Comparison of ENCODE assay signal across 8 cellular contexts in the genomic region with DNA sequence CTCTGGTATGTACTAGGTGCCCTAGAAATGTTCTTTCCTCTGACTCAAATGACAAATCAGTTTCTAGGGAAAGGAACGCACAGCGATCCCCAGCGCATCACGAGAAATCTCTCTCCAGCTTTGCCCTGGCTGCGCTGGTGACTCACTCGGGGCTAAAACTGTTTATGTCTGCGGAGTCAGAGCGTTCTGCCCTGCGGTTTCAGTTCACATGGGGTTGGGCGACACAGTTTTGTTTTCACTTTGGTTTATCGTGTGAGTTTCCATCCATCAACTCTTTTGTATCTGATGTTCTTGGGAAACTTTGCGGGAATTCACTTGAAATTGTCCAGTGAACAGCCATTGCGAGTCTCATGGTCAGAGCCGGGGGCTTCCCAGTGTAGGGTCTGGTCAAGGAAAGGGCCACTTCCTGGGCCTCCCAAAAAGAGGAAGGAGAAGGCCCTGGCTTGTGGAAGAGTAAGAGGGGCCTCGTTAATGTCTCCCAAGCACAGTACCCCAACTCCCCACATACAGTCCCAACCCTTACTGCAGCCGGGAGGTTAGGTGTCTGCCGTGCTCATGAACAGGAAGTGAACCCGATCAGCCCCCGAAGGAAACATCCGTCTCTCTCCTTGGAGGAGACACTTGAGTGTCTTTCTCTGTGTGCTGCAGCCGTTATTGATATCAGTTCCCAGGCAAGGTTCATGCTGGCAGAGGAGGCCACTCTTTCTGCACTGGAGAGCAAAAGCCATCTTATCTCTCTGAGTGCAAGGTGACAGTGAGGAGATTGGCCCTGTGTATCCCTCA.
A peak's percentile ranks its signal among the peaks of the same experiment; 100 is the strongest.
DNase-seq lines count a peak whose midpoint lies in the region; ATAC-seq and TF ChIP-seq lines count a peak whose summit lies in the region.

No MANE protein-coding gene starts in this region.

- H3K27ac ChIP-seq in MM.1S (ENCODE audit: low read length): peak overlapping the region; percentile 78
- H3K27ac ChIP-seq in lung (ENCODE audit: low read depth in 1 of 2, low read length in 1 of 2): peak overlapping the region in 1 of 2 donors; percentile 37

- 57 to 63% methylated on average over 21 of the region's 21 CpGs for WGBS in lung, 2 donors

- peak; percentile 67 for DNase-seq in GM06990 (ENCODE audit: extremely low read depth, insufficient read length)
- DNase-seq in MM.1S: peak; percentile 76
- DNase-seq in activated T-cell treated with anti-CD3 and anti-CD28 coated beads for 24 hours (ENCODE audit: low read depth): peak; percentile 70
- no peak for DNase-seq in lung (ENCODE audit: low spot score)
- DNase-seq in stimulated activated naive CD4-positive, alpha-beta T cell (lab: John Stamatoyannopoulos, UW): peak; percentile 12 to 52 (median 26)
- no peak for DNase-seq in NCI-H82 (lab: John Stamatoyannopoulos, UW)
- no peak for DNase-seq in NCI-H1417 (lab: John Stamatoyannopoulos, UW)

- no peaks in the 10 kb centered on the region for H3K9me2 ChIP-seq in MM.1S (replicated peaks; ENCODE audit: insufficient read depth, low read length)

- H3F3A ChIP-seq in MM.1S (ENCODE audit: insufficient read depth, low read length): peaks cover 92% of the 10 kb centered on the region

- H3K9ac ChIP-seq in MM.1S (ENCODE audit: low read length): peak overlapping the region; percentile 10; the same call in 1 of the 2 replicates

- H3K27me3 ChIP-seq in GM06990 (replicated peaks; ENCODE audit: control insufficient read depth, insufficient read depth, low read length) (no peaks in the 10 kb centered on the region), MM.1S (replicated peaks; ENCODE audit: insufficient read depth, low read length) (no peaks in the 10 kb centered on the region), lung (ENCODE audit: control insufficient read depth, insufficient read depth) (no peaks in the 10 kb centered on the region)

- H3K4me1 ChIP-seq in MM.1S (ENCODE audit: low read length) (peaks cover 70% of the 10 kb centered on the region), lung (ENCODE audit: control insufficient read depth in 2 of 2, insufficient read depth in 2 of 2, low read length in 2 of 2) (peaks cover 0 to 4% of the 10 kb centered on the region in 2 donors)

- peaks cover 95% of the 10 kb centered on the region for H4K20me1 ChIP-seq in MM.1S (ENCODE audit: insufficient read depth, low read length)

- TF ChIP-seq CTCF in GM06990 (IDR thresholded peaks at IDR 0.05; ENCODE audit: insufficient read depth, low read length, poor library complexity, severe bottlenecking) (no peak), MM.1S (IDR thresholded peaks at IDR 0.05; ENCODE audit: low read length) (no peak), lung (IDR thresholded peaks at IDR 0.05; ENCODE audit: control extremely low read depth, extremely low read depth) (no peak)

- peak; percentile 98 for ATAC-seq in GM21723 (IDR thresholded peaks at IDR 0.05; ENCODE audit: unreplicated experiment)
- peak; percentile 44 for ATAC-seq in lung (ENCODE audit: insufficient read depth, low FRiP score)

- peaks cover 100% of the 10 kb centered on the region for H3K79me2 ChIP-seq in MM.1S (ENCODE audit: low read length)

- peak overlapping the region; percentile 39 for H3K4me3 ChIP-seq in GM06990 (replicated peaks; ENCODE audit: low read depth, low read length)
- 0 out of 2 replicates have a peak overlapping the region, but pooled peaks have one; percentile 10 for H3K4me3 ChIP-seq in MM.1S (ENCODE audit: low read length)
- H3K4me3 ChIP-seq in lung: no peak overlapping the region

- H3K9me3 ChIP-seq in MM.1S (replicated peaks; ENCODE audit: insufficient read depth, low read length) (no peaks in the 10 kb centered on the region), lung (ENCODE audit: control insufficient read depth in 2 of 2, insufficient read depth in 1 of 2, low read length in 1 of 2) (no peaks in the 10 kb centered on the region)

- H3K4me2 ChIP-seq in MM.1S (ENCODE audit: low read depth, low read length): peak overlapping the region; percentile 28

- no peaks in the 10 kb centered on the region for H3K36me3 ChIP-seq in GM06990 (ENCODE audit: control insufficient read depth, insufficient read depth, low read length)
- no peaks in the 10 kb centered on the region for H3K36me3 ChIP-seq in MM.1S (replicated peaks; ENCODE audit: insufficient read depth, low read length)
- no peaks in the 10 kb centered on the region for H3K36me3 ChIP-seq in lung (ENCODE audit: control insufficient read depth in 2 of 2, insufficient read depth in 2 of 2, low read length in 2 of 2)

- no peak overlapping the region for H2AFZ ChIP-seq in MM.1S (ENCODE audit: low read length)

Comparison
In these comparisons a context has a peak if more than half of its experiments do, and no peak if none do; other contexts are left out.
1. DNase-seq: peak in GM06990 (single experiment), MM.1S (single experiment), activated T-cell treated with anti-CD3 and anti-CD28 coated beads for 24 hours (single experiment) and stimulated activated naive CD4-positive, alpha-beta T cell (6 of 6); none in lung (single experiment), NCI-H82 (single experiment) and NCI-H1417 (0 of 3).